ENCODE assay signal across 17 cellular contexts in the genomic region with DNA sequence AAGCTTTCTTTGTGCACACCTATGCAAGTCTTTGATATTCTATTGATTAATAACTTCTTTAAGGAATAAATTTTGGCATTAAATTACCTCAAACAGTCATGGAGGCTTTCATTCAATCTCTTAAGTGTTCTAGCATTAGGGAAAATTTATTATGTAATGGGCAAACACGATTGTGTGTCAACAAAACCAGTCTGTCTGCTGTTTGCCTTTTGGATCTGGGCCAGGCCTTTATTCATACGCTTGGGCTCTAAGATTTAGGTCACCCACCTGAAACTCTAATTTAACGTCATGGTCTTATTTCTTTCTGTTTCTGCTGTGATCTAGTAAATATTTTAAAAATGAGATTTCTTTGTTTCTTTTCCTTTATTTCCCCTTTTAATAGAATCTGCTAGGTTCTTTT.
DNase-seq lines count a peak whose midpoint lies in the region; ATAC-seq and TF ChIP-seq lines count a peak whose summit lies in the region.
"Had no signal": no experiment of that assay in that cellular context is flagged by ENCODE, and none has a peak within 500 bp of the region (broad histone marks: within the 10 kb centered on the region; RNA-seq: fewer than 3 reads in every experiment).

No MANE protein-coding gene starts in this region.

- DNase-seq in COLO668 (lab: John Stamatoyannopoulos, UW; ENCODE audit: unreplicated experiment), result peak; percentile 73
- peak; percentile 3 to 68 (median 35) for DNase-seq in NCI-H1417 (lab: John Stamatoyannopoulos, UW)
- peak; percentile 85 for DNase-seq in NCI-H510A treated with DMSO at 0.1 percent for 48 hours (lab: John Stamatoyannopoulos, UW)
- peak in 1 of 10 donors; percentile 18 for DNase-seq in dorsolateral prefrontal cortex
- no peak for DNase-seq in HPDE6-E6E7 (ENCODE audit: extremely low spot score)
- DNase-seq in activated CD4-positive, alpha-beta T cell treated with anti-CD3 and anti-CD28 coated beads, Interleukin-2, amount 50 U/mL, for 1 hour, result no peak
- DNase-seq in effector memory CD4-positive, alpha-beta T cell, result no peak
- DNase-seq: activated CD4-positive, alpha-beta T cell treated with anti-CD3 and anti-CD28 coated beads for 1 hour; activated naive CD8-positive, alpha-beta T cell treated with anti-CD3 and anti-CD28 coated beads for 36 hours; activated T-cell treated with anti-CD3 and anti-CD28 coated beads, Interleukin-2, amount 50 U/mL, for 72 hours; nephron progenitor cell; RPMI8226; stimulated activated CD4-positive, alpha-beta T cell treated with anti-CD3 and anti-CD28 coated beads, Interleukin-4, amount 100 ng/mL, for 1 hour; upper lobe of right lung had no signal

- intact Hi-C loops in dorsolateral prefrontal cortex (cut with DNase I), result no loop called here

- H3K36me3 ChIP-seq in effector memory CD4-positive, alpha-beta T cell (ENCODE audit: control insufficient read depth, insufficient read depth, low read length), result no peaks in the 10 kb centered on the region
- H3K36me3 ChIP-seq: BLaER1, prostate gland, upper lobe of right lung had no signal

- no peaks in the 10 kb centered on the region for H3K4me1 ChIP-seq in effector memory CD4-positive, alpha-beta T cell (ENCODE audit: control insufficient read depth, insufficient read depth, low read length, poor library complexity, severe bottlenecking)
- H3K4me1 ChIP-seq: BLaER1, prostate gland, upper lobe of right lung had no signal

- ATAC-seq in GM18511 (IDR thresholded peaks at IDR 0.05; ENCODE audit: unreplicated experiment), result no peak
- ATAC-seq: activated T-cell treated with anti-CD3 and anti-CD28 coated beads, Interleukin-2, amount 50 U/mL, for 72 hours; upper lobe of right lung had no signal

- no peaks in the 10 kb centered on the region for H3K9me3 ChIP-seq in effector memory CD4-positive, alpha-beta T cell (ENCODE audit: control insufficient read depth, low read length)
- H3K9me3 ChIP-seq: BLaER1, prostate gland, upper lobe of right lung had no signal

- TF ChIP-seq CTCF in dorsolateral prefrontal cortex (IDR thresholded peaks at IDR 0.05 in 54 of 56, conservative IDR thresholded peaks at IDR 0.05 in 2 of 56; ENCODE audit: low read depth in 1 of 56, partially characterized antibody in 56 of 56), result no peak

- peak overlapping the region in 45 of 59 donors; percentile 1 to 99 (median 96) for H3K27ac ChIP-seq in dorsolateral prefrontal cortex
- H3K27ac ChIP-seq in effector memory CD4-positive, alpha-beta T cell (ENCODE audit: insufficient read depth, low read length, poor library complexity, severe bottlenecking), result no peak overlapping the region
- H3K27ac ChIP-seq: BLaER1, prostate gland, upper lobe of right lung had no signal

- H3K27me3 ChIP-seq in dorsolateral prefrontal cortex, result no peaks in the 10 kb centered on the region
- no peaks in the 10 kb centered on the region for H3K27me3 ChIP-seq in effector memory CD4-positive, alpha-beta T cell (replicated peaks; ENCODE audit: control insufficient read depth, insufficient read depth, low read length, poor library complexity, severe bottlenecking)
- H3K27me3 ChIP-seq: BLaER1, upper lobe of right lung had no signal

- H3K4me3 ChIP-seq in dorsolateral prefrontal cortex, result no peak overlapping the region
- no peak overlapping the region for H3K4me3 ChIP-seq in effector memory CD4-positive, alpha-beta T cell (ENCODE audit: insufficient read depth, low read depth, low read length, poor library complexity, severe bottlenecking)
- H3K4me3 ChIP-seq: BLaER1, prostate gland, upper lobe of right lung had no signal

Comparison
In these comparisons a context has a peak if more than half of its experiments do, and no peak if none do; other contexts are left out.
1. DNase-seq: peak in COLO668 (single experiment), NCI-H1417 (3 of 3) and NCI-H510A treated with DMSO at 0.1 percent for 48 hours (single experiment); none in HPDE6-E6E7 (single experiment), activated CD4-positive, alpha-beta T cell treated with anti-CD3 and anti-CD28 coated beads, Interleukin-2, amount 50 U/mL, for 1 hour (single experiment) and effector memory CD4-positive, alpha-beta T cell (0 of 3).